19 cellular contexts compared by ENCODE assay signal in the genomic region with DNA sequence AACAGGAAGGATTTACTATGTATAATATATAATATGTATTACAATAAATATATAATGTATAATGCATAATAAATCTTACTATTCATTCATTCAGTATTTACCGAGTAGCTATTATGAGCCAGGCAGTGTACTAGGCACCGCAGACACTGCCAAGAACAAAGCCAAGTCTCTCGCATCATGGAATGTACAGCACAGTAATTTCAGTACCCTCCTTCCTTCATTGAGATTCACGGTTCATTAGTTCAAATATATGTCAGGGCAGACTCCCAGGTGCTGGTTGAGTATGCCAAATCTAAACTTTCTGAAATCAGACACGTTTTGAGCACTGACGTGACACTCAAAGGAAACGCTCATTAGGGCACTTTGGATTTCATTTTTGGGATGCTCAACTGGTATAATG. TPM values are rescaled to one million over a fixed set of nuclear protein-coding genes. Genes with fewer than 3 reads are reported as not detected.
DNase-seq lines count a peak whose midpoint lies in the region; ATAC-seq, FAIRE-seq and TF ChIP-seq lines count a peak whose summit lies in the region.
"Had no signal": no experiment of that assay in that cellular context is flagged by ENCODE, and none has a peak within 500 bp of the region (broad histone marks: within the 10 kb centered on the region; RNA-seq: fewer than 3 reads in every experiment).

No MANE protein-coding gene starts in this region.

- H3K79me2 ChIP-seq in OCI-LY1 (ENCODE audit: insufficient read depth, low read length) (peaks cover 68% of the 10 kb centered on the region), HepG2 (ENCODE audit: insufficient read depth, low read length) (peaks cover 97% of the 10 kb centered on the region)

- H3K27me3 ChIP-seq in OCI-LY1 (ENCODE audit: insufficient read depth, low read length) (no peaks in the 10 kb centered on the region), HepG2 (ENCODE audit: control insufficient read depth in 1 of 2, insufficient read depth in 2 of 2, low read length in 2 of 2) (no peaks in the 10 kb centered on the region)
- H3K27me3 ChIP-seq: breast epithelium, gastrocnemius medialis, neutrophil, sigmoid colon, stomach had no signal

- H3K27ac ChIP-seq in OCI-LY1 (ENCODE audit: low read depth, low read length, poor library complexity, severe bottlenecking) (no peak overlapping the region), HepG2 (ENCODE audit: extremely low read length, insufficient read depth, low read length) (peak overlapping the region; percentile 72)
- H3K27ac ChIP-seq: breast epithelium, gastrocnemius medialis, neutrophil, RWPE1, sigmoid colon had no signal

- TSS peak; percentile 20 for BruUV-seq in HepG2 (replicated peaks; lab: Mats Ljungman, UMichigan)

- CTCF ChIA-PET in HepG2 (lab: Yijun Ruan, JAX; ENCODE audit: low intra/inter-chr PET ratio, low total read pairs), result no interaction called here

- 61% methylated on average over 7 of the region's 7 CpGs for WGBS in HepG2 (ENCODE audit: low lambda C conversion rate)

- ATAC-seq in GM21825 (IDR thresholded peaks at IDR 0.05; ENCODE audit: unreplicated experiment) (peak; percentile 25), HepG2 (no peak)
- ATAC-seq: gastrocnemius medialis had no signal

- H3F3A ChIP-seq in OCI-LY1 (ENCODE audit: insufficient read depth, low read length), result no peaks in the 10 kb centered on the region

- H3K4me2 ChIP-seq in OCI-LY1 (ENCODE audit: low read length) (peak overlapping the region; percentile 8; the same call in 1 of the 2 replicates), HepG2 (ENCODE audit: low read depth, low read length) (peak overlapping the region; percentile 71)

- no peaks in the 10 kb centered on the region for H3K36me3 ChIP-seq in OCI-LY1 (ENCODE audit: insufficient read depth, low read length)
- no peaks in the 10 kb centered on the region for H3K36me3 ChIP-seq in HepG2 (replicated peaks in 1 of 2; ENCODE audit: control insufficient read depth in 1 of 2, insufficient read depth in 2 of 2, low read length in 2 of 2)
- H3K36me3 ChIP-seq: breast epithelium, gastrocnemius medialis, neutrophil, sigmoid colon, stomach had no signal

- TF ChIP-seq CTCF in OCI-LY1 (IDR thresholded peaks at IDR 0.05; ENCODE audit: low read length) (no peak), HepG2 (CRISPR knock-in tag; IDR thresholded peaks at IDR 0.05) (no peak)

- in situ Hi-C loops in HepG2 (cut with HindIII; ENCODE audit: extremely low pct_ligation_motif_present, low pct_unique_long_range_greater_than_20kb), result no loop called here

- H3K4me3 ChIP-seq in OCI-LY1 (ENCODE audit: low read depth, low read length, poor library complexity, severe bottlenecking) (no peak overlapping the region), HepG2 (replicated peaks in 1 of 3; ENCODE audit: insufficient read depth in 1 of 3, low read depth in 2 of 3, low read length in 3 of 3) (peak overlapping the region in 2 of 3 experiments; percentile 20 to 36; a peak in 2 of 6 replicates)
- H3K4me3 ChIP-seq: breast epithelium, gastrocnemius medialis, sigmoid colon, stomach had no signal

- FAIRE-seq in GM12891 (lab: Jason Lieb, UNC) (peak; percentile 86), HepG2 (lab: Jason Lieb, UNC) (no peak)

- H4K20me1 ChIP-seq in OCI-LY1 (ENCODE audit: insufficient read depth, low read length) (no peaks in the 10 kb centered on the region), HepG2 (ENCODE audit: insufficient read depth, low read length) (no peaks in the 10 kb centered on the region; the same call in 1 of the 2 replicates)

- H3K4me1 ChIP-seq in OCI-LY1 (ENCODE audit: insufficient read depth, low read length, severe bottlenecking) (peaks cover 60% of the 10 kb centered on the region), HepG2 (ENCODE audit: insufficient read depth, low read length) (peaks cover 87% of the 10 kb centered on the region)
- H3K4me1 ChIP-seq: breast epithelium, gastrocnemius medialis, sigmoid colon had no signal

- DNase-seq in GM12891 (ENCODE audit: insufficient read length, low spot score) (no peak), HepG2 (ENCODE audit: low spot score) (no peak), cortex of kidney (lab: John Stamatoyannopoulos, UW) (no peak), A172 (ENCODE audit: low spot score) (no peak), SKM-1 treated with dmso at 0.1 percent for 144 hours (lab: John Stamatoyannopoulos, UW; ENCODE audit: unreplicated experiment) (no peak), HPDE6-E6E7 (ENCODE audit: extremely low spot score) (no peak)
- DNase-seq: activated naive CD4-positive, alpha-beta T cell treated with Interleukin-2 at 50 U/mL for 16 hours; effector memory CD4-positive, alpha-beta T cell; gastrocnemius medialis; immature natural killer cell; NCI-H187 treated with DMSO at 0.1 percent for 48 hours; sigmoid colon; stomach; T1000 had no signal

- H3K9me3 ChIP-seq in OCI-LY1 (ENCODE audit: low read length), result no peaks in the 10 kb centered on the region
- no peaks in the 10 kb centered on the region for H3K9me3 ChIP-seq in HepG2 (ENCODE audit: low read length)
- H3K9me3 ChIP-seq: breast epithelium, gastrocnemius medialis, neutrophil, sigmoid colon, stomach had no signal

- TF ChIP-seq EP300 in HepG2 (IDR thresholded peaks at IDR 0.05; ENCODE audit: low read depth in 2 of 2, low read length in 2 of 2) (no peak), HepG2 (CRISPR knock-in tag; IDR thresholded peaks at IDR 0.05; ENCODE audit: borderline replicate concordance) (no peak)

- no peak for TF ChIP-seq POLR2A in GM12891 (IDR thresholded peaks at IDR 0.05; ENCODE audit: low read depth, low read length)
- TF ChIP-seq POLR2A in HepG2 (IDR thresholded peaks at IDR 0.05; ENCODE audit: insufficient read depth in 1 of 2, low read depth in 2 of 2, low read length in 2 of 2), result no peak

- H3K9ac ChIP-seq in OCI-LY1 (ENCODE audit: low read length) (no peak overlapping the region), HepG2 (ENCODE audit: insufficient read depth, low read depth, low read length) (peak overlapping the region; percentile 62)

- no peak for TF ChIP-seq RAD21 in HepG2 (CRISPR knock-in tag; IDR thresholded peaks at IDR 0.05)

- H2AFZ ChIP-seq in OCI-LY1 (ENCODE audit: low read length) (no peak overlapping the region), HepG2 (ENCODE audit: low read length) (no peak overlapping the region)

- intact Hi-C loops in HepG2 (cut with micrococcal nuclease; ENCODE audit: unreplicated experiment), result loop anchor here (2.0 to 10.0 kb wide), 2 partner anchors 114 to 222 kb away; partner anchors contain the start of gene PROSER2

- POLR2A ChIA-PET in HepG2 (lab: Yijun Ruan, JAX), result interaction anchor here (1.4 kb wide), 1 partner anchor 97 kb away, joined by 4 read pairs; no protein-coding TSS in a partner anchor

- no peaks in the 10 kb centered on the region for H3K9me2 ChIP-seq in OCI-LY1 (ENCODE audit: low read depth, low read length)

TF ChIP-seq in GM12891, 5 proteins besides CTCF, POLR2A, EP300 and RAD21:
- TF ChIP-seq POU2F2 (IDR thresholded peaks at IDR 0.05; ENCODE audit: low read depth, low read length) (no peak), TAF1 (IDR thresholded peaks at IDR 0.05; ENCODE audit: low read depth, low read length) (no peak), PAX5 (IDR thresholded peaks at IDR 0.05; ENCODE audit: insufficient read depth, low read length, severe bottlenecking) (peak; percentile 59)

TF ChIP-seq in HepG2, 621 proteins besides CTCF, POLR2A, EP300 and RAD21:
- TF ChIP-seq ZFP37 (CRISPR knock-in tag; IDR thresholded peaks at IDR 0.05; ENCODE audit: borderline replicate concordance), result no peak
- TF ChIP-seq ZMYM3 (CRISPR knock-in tag; IDR thresholded peaks at IDR 0.05), result peak; percentile 39; the same call in 1 of the 2 replicates
- no peak for TF ChIP-seq DNMT3B (CRISPR knock-in tag; conservative IDR thresholded peaks at IDR 0.05)
TF ChIP-seq in HepG2: peak in this region for 1.

RNA-seq across cellular contexts. Expression of gene USP6NL, which starts 9.1 kb away (rescaled TPM):
- 15.1 TPM for polyA plus RNA-seq in GM12891 (2012; ENCODE audit: low read depth, missing spikeins)
- total RNA-seq in HepG2 (2016; rRNA removed; fragmentation: Illumina TruSeq; extraction: Trizol), result 22.9 and 26.2 TPM in 2 replicates
- total RNA-seq in HepG2 (2016; cell fraction: cytosol; rRNA removed; fragmentation: Illumina TruSeq; extraction: Trizol; ENCODE audit: low read depth), result 6.3 and 6.6 TPM in 2 replicates
- total RNA-seq in HepG2 (2016; cell fraction: insoluble cytoplasmic fraction; rRNA removed; fragmentation: Illumina TruSeq; extraction: Trizol), result 22.4 and 23.0 TPM in 2 replicates
- 19.5 and 20.2 TPM in 2 replicates for total RNA-seq in HepG2 (2016; cell fraction: membrane; rRNA removed; fragmentation: Illumina TruSeq; extraction: Trizol)
- total RNA-seq in HepG2 (2016; cell fraction: nucleus; rRNA removed; fragmentation: Illumina TruSeq; extraction: Trizol), result 24.0 and 25.4 TPM in 2 replicates
- polyA plus RNA-seq in HepG2 (2011; rRNA removed), result 10.0 and 10.5 TPM in 2 replicates
- 7.8 and 8.5 TPM in 2 replicates for polyA plus RNA-seq in HepG2 (2011; cell fraction: cytosol; rRNA removed)
- 9.9 and 11.7 TPM in 2 replicates for polyA plus RNA-seq in HepG2 (2011; cell fraction: nucleus; rRNA removed)
- polyA plus RNA-seq in HepG2 (2012), result 11.7 and 11.8 TPM in 2 replicates
- 6.4 and 6.6 TPM in 2 replicates for polyA plus RNA-seq in HepG2 (2016; cell fraction: cytosol; fragmentation: Illumina TruSeq; extraction: Trizol; ENCODE audit: low read depth)
- 21.5 and 23.7 TPM in 2 replicates for polyA plus RNA-seq in HepG2 (2016; cell fraction: insoluble cytoplasmic fraction; fragmentation: Illumina TruSeq; extraction: Trizol; ENCODE audit: low read depth)
- polyA plus RNA-seq in HepG2 (2016; cell fraction: membrane; fragmentation: Illumina TruSeq; extraction: Trizol; ENCODE audit: low read depth), result 14.7 and 15.3 TPM in 2 replicates
- 17.9 and 18.1 TPM in 2 replicates for polyA plus RNA-seq in HepG2 (2016; cell fraction: nucleus; fragmentation: Illumina TruSeq; extraction: Trizol; ENCODE audit: insufficient read depth, low read depth)
- 7.3 and 18.7 TPM in 2 replicates for polyA minus RNA-seq in HepG2 (2011; rRNA and poly(A)+ RNA removed; ENCODE audit: low replicate concordance)
- 10.2 and 11.8 TPM in 2 replicates for polyA minus RNA-seq in HepG2 (2011; cell fraction: cytosol; rRNA and poly(A)+ RNA removed)
- polyA minus RNA-seq in HepG2 (2011; cell fraction: nucleus; rRNA and poly(A)+ RNA removed), result 45.0 and 45.6 TPM in 2 replicates
- 17.1 and 19.8 TPM in 2 replicates for total RNA-seq in A172 (2014; rRNA removed; shearing (Covaris generic))
